Comparison of ENCODE assay signal across 10 cellular contexts in the genomic region with DNA sequence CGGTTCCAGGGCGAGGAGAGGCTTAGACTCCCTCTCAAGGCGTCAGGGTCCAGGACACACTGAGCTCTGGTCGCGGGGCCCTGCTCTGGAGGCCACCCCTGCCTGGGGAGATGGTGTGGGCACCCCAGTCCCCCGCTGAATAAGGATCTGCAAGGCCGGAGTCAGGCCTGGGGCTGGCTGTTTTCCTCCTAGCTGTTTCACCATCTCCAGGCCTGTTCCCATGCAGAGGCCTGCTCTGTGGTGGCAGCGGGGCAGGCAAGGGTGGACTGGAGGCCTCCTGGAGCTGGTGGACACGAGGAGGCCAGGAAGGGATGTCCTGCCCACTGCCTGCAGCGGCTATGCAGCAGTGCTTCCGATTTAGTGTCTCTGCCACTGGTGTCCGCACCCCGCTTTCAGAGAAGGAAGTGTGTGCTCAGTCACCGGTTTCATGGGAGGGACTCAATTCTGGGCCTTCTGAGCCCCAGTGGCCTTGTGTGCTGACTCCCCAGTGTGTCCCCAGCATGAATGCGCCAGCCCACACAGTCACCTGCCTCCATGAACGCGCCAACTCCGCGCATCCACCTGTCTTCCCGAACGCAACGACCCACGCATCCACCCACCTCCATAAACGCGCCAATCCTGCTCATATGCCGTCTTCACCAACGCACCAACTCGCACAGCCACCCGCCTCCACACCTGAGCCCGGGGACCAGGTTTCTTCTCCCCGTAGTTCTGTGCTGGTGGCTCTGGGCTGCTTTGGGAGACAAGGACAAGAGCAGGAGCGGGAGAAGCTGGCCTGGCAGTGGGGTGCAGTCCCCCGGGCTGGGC. TPM values are rescaled to one million over a fixed set of nuclear protein-coding genes. Genes with fewer than 3 reads are reported as not detected.
DNase-seq lines count a peak whose midpoint lies in the region; ATAC-seq and TF ChIP-seq lines count a peak whose summit lies in the region.
"Had no signal": no experiment of that assay in that cellular context is flagged by ENCODE, and none has a peak within 500 bp of the region (broad histone marks: within the 10 kb centered on the region; RNA-seq: fewer than 3 reads in every experiment).

No MANE protein-coding gene starts in this region.

- in situ Hi-C loops in HAP-1 (cut with MboI; ENCODE audit: low sequenced_read_pairs): no loop called here

- H3K27me3 ChIP-seq in H9 (ENCODE audit: insufficient read depth, low read length): no peaks in the 10 kb centered on the region
- H3K27me3 ChIP-seq in ascending aorta: no peaks in the 10 kb centered on the region
- no peaks in the 10 kb centered on the region for H3K27me3 ChIP-seq in HAP-1 (ENCODE audit: low read depth)

- peak overlapping the region; percentile 91 for H3K27ac ChIP-seq in 22Rv1
- no peak overlapping the region for H3K27ac ChIP-seq in H9 (ENCODE audit: insufficient read length, low read depth, low read length)
- peak overlapping the region; percentile 78 to 91 for H3K27ac ChIP-seq in ascending aorta

- DNase-seq in H9 (no peak), ascending aorta (ENCODE audit: low spot score in 2 of 2) (no peak), SKM-1 treated with dmso at 0.1 percent for 144 hours (lab: John Stamatoyannopoulos, UW; ENCODE audit: unreplicated experiment) (no peak), HAP-1 (ENCODE audit: low spot score in 2 of 2) (no peak)
- no peak for DNase-seq in natural killer cell treated with Interleukin-12 subunit alpha and Interleukin-12 subunit beta and Interleukin-15 and Interleukin-18, amount 100 ng/mL, for 72 hours (ENCODE audit: low spot score)
- DNase-seq: DMS53, NCI-H226 had no signal

- H3K14ac ChIP-seq in H9 (ENCODE audit: insufficient read depth, low read length): no peak overlapping the region

- no peaks in the 10 kb centered on the region for H3K79me2 ChIP-seq in H9 (ENCODE audit: insufficient read depth, low read length)

- H2AFZ ChIP-seq in H9 (ENCODE audit: low read length): no peak overlapping the region

- no peak overlapping the region for H3K9ac ChIP-seq in H9 (ENCODE audit: extremely low read depth, insufficient read length, low read length)

- H2BK20ac ChIP-seq in H9 (ENCODE audit: low read depth, low read length, poor library complexity, severe bottlenecking): no peak overlapping the region

- no peak overlapping the region for H4K5ac ChIP-seq in H9 (ENCODE audit: insufficient read length, low read depth, low read length)

- no peak overlapping the region for H3K4me3 ChIP-seq in ascending aorta
- no peak overlapping the region for H3K4me3 ChIP-seq in HAP-1

- H3K4me1 ChIP-seq in H9 (ENCODE audit: insufficient read depth, low read length): no peaks in the 10 kb centered on the region
- H3K4me1 ChIP-seq in ascending aorta: peaks cover 0 to 20% of the 10 kb centered on the region in 2 donors
- peaks cover 15% of the 10 kb centered on the region for H3K4me1 ChIP-seq in HAP-1

- H3K56ac ChIP-seq in H9 (ENCODE audit: insufficient read length, low read depth, low read length): no peak overlapping the region

- no peak overlapping the region for H3K23ac ChIP-seq in H9 (ENCODE audit: insufficient read length, low read depth, low read length)

- H3K36me3 ChIP-seq in ascending aorta: peaks cover 0 to 15% of the 10 kb centered on the region in 2 donors
- peaks cover 23% of the 10 kb centered on the region for H3K36me3 ChIP-seq in HAP-1 (replicated peaks)

- no peaks in the 10 kb centered on the region for H3K9me3 Mint-ChIP-seq in H9
- H3K9me3 Mint-ChIP-seq in natural killer cell treated with Interleukin-12 subunit alpha and Interleukin-12 subunit beta and Interleukin-15 and Interleukin-18, amount 100 ng/mL, for 72 hours: peaks cover 2% of the 10 kb centered on the region

- 100% methylated on average over 2 of the region's 33 CpGs for WGBS in H9 (ENCODE audit: extremely low coverage, insufficient read length, low lambda C conversion rate)

- no peak overlapping the region for H2BK120ac ChIP-seq in H9 (ENCODE audit: low read depth, low read length, poor library complexity, severe bottlenecking)

- no peaks in the 10 kb centered on the region for H4K20me1 ChIP-seq in H9 (ENCODE audit: control insufficient read depth, insufficient read depth, insufficient read length)

- H4K91ac ChIP-seq in H9 (ENCODE audit: insufficient read length, low read depth, low read length): no peak overlapping the region

- H3K23me2 ChIP-seq in H9 (ENCODE audit: insufficient read length, low read depth, low read length, poor library complexity, severe bottlenecking): no peaks in the 10 kb centered on the region

- intact Hi-C loops in ascending aorta (cut with DNase I): loop anchor here (2.0 kb wide), 1 partner anchor 37 kb away; no protein-coding TSS in a partner anchor

- peak overlapping the region; percentile 8 to 88 (median 83); a peak in 5 of 7 replicates for H3K27ac Mint-ChIP-seq in H9
- H3K27ac Mint-ChIP-seq in natural killer cell treated with Interleukin-12 subunit alpha and Interleukin-12 subunit beta and Interleukin-15 and Interleukin-18, amount 100 ng/mL, for 72 hours: no peak overlapping the region

- H3K27me3 Mint-ChIP-seq in H9 (ENCODE audit: low read depth): peaks cover 2% of the 10 kb centered on the region; the same call in 1 of the 2 replicates
- H3K27me3 Mint-ChIP-seq in natural killer cell treated with Interleukin-12 subunit alpha and Interleukin-12 subunit beta and Interleukin-15 and Interleukin-18, amount 100 ng/mL, for 72 hours: no peaks in the 10 kb centered on the region

- H3K9me3 ChIP-seq in H9 (ENCODE audit: control insufficient read depth, low read depth, low read length) (no peaks in the 10 kb centered on the region), ascending aorta (no peaks in the 10 kb centered on the region), HAP-1 (no peaks in the 10 kb centered on the region)

- no peak overlapping the region for H3K18ac ChIP-seq in H9 (ENCODE audit: insufficient read length, low read depth, low read length)

- no peak overlapping the region for H2BK12ac ChIP-seq in H9 (ENCODE audit: insufficient read length, low read depth, low read length)

- H2AK5ac ChIP-seq in H9 (ENCODE audit: insufficient read length, low read length): no peak overlapping the region

- no peak overlapping the region for H3K4ac ChIP-seq in H9 (ENCODE audit: low read depth, low read length)

- no peaks in the 10 kb centered on the region for H3K79me1 ChIP-seq in H9 (ENCODE audit: insufficient read depth, low read depth, low read length, poor library complexity, severe bottlenecking)

- no peak overlapping the region for H2BK15ac ChIP-seq in H9 (ENCODE audit: low read depth, low read length)

- peak overlapping the region in 1 of 2 experiments; percentile 67; a peak in 2 of 5 replicates for H3K4me3 Mint-ChIP-seq in H9
- peak overlapping the region; percentile 39 for H3K4me3 Mint-ChIP-seq in natural killer cell treated with Interleukin-12 subunit alpha and Interleukin-12 subunit beta and Interleukin-15 and Interleukin-18, amount 100 ng/mL, for 72 hours

- no peak overlapping the region for H3K4me2 ChIP-seq in H9 (ENCODE audit: insufficient read depth, insufficient read length, low read length)

- peaks cover 13 to 23% of the 10 kb centered on the region in 2 experiments for H3K4me1 Mint-ChIP-seq in H9
- H3K4me1 Mint-ChIP-seq in natural killer cell treated with Interleukin-12 subunit alpha and Interleukin-12 subunit beta and Interleukin-15 and Interleukin-18, amount 100 ng/mL, for 72 hours (ENCODE audit: low read depth in 2 of 2): peaks cover 10 to 31% of the 10 kb centered on the region in 2 donors

- H3K36me3 Mint-ChIP-seq in H9 (ENCODE audit: insufficient read depth in 1 of 3, low read depth in 3 of 3): peaks cover 1 to 15% (median 3%) of the 10 kb centered on the region in 3 experiments; a peak in 6 of 7 replicates
- no peaks in the 10 kb centered on the region for H3K36me3 Mint-ChIP-seq in natural killer cell treated with Interleukin-12 subunit alpha and Interleukin-12 subunit beta and Interleukin-15 and Interleukin-18, amount 100 ng/mL, for 72 hours

- no peak for ATAC-seq in natural killer cell treated with Interleukin-12 subunit alpha and Interleukin-12 subunit beta and Interleukin-15 and Interleukin-18, amount 100 ng/mL, for 72 hours
- ATAC-seq in activated CD4-positive, CD25-positive, alpha-beta regulatory T cell treated with anti-CD3 and anti-CD28 coated beads, Interleukin-2, amount 50 U/mL, for 24 hours: no peak
- no peak for ATAC-seq in HG02759 (IDR thresholded peaks at IDR 0.05; ENCODE audit: unreplicated experiment)

- TF ChIP-seq CTCF in 22Rv1 (IDR thresholded peaks at IDR 0.05): no peak
- TF ChIP-seq CTCF in H9 (conservative IDR thresholded peaks at IDR 0.05): no peak
- TF ChIP-seq CTCF in ascending aorta (IDR thresholded peaks at IDR 0.05): no peak

- no peak overlapping the region for H4K8ac ChIP-seq in H9 (replicated peaks; ENCODE audit: insufficient read length, low read depth, low read length)

- no peak overlapping the region for H2BK5ac ChIP-seq in H9 (ENCODE audit: insufficient read length, low read length)

- no peak overlapping the region for H3T11ph ChIP-seq in H9 (ENCODE audit: low read length)

RNA-seq across cellular contexts. Expression of a gene that starts 14.5 kb away (rescaled TPM):
- total RNA-seq in H9 (2021): 1.4 and 1.6 TPM in 2 replicates
- total RNA-seq in ascending aorta: 224 TPM
- total RNA-seq in natural killer cell treated with Interleukin-12 subunit alpha and Interleukin-12 subunit beta and Interleukin-15 and Interleukin-18, amount 100 ng/mL, for 72 hours: 1 to 10 TPM in 1 of 2 donors, under 1 TPM in 1; 0.89 to 8.1 TPM

RNA-seq across cellular contexts. Expression of a gene that starts 46.9 kb away (rescaled TPM):
- total RNA-seq in H9 (2021) (not detected in 2 replicates), ascending aorta (not detected)
- not detected for total RNA-seq in natural killer cell treated with Interleukin-12 subunit alpha and Interleukin-12 subunit beta and Interleukin-15 and Interleukin-18, amount 100 ng/mL, for 72 hours

RNA-seq across cellular contexts. Expression of a gene that starts 54.5 kb away (rescaled TPM):
- total RNA-seq in H9 (2021): 10.2 and 12.3 TPM in 2 replicates
- total RNA-seq in ascending aorta: 2.1 TPM
- 10 to 100 TPM; 17.2 to 19.9 TPM for total RNA-seq in natural killer cell treated with Interleukin-12 subunit alpha and Interleukin-12 subunit beta and Interleukin-15 and Interleukin-18, amount 100 ng/mL, for 72 hours

RNA-seq across cellular contexts. Expression of a gene that starts 58.1 kb away (rescaled TPM):
- 0.22 TPM in 1 of 2 replicates, not detected in the other for total RNA-seq in H9 (2021)
- total RNA-seq in ascending aorta: 11.3 TPM
- total RNA-seq in natural killer cell treated with Interleukin-12 subunit alpha and Interleukin-12 subunit beta and Interleukin-15 and Interleukin-18, amount 100 ng/mL, for 72 hours: not detected

Comparison
In these comparisons a context has a peak if more than half of its experiments do, and no peak if none do; other contexts are left out.
1. H3K27ac Mint-ChIP-seq: peak in H9 (3 of 3); none in natural killer cell treated with Interleukin-12 subunit alpha and Interleukin-12 subunit beta and Interleukin-15 and Interleukin-18, amount 100 ng/mL, for 72 hours (0 of 2).
2. RNA of a gene that starts 14.5 kb away (total RNA-seq): 224 TPM in ascending aorta (single experiment); 0.89 to 8.1 TPM in natural killer cell treated with Interleukin-12 subunit alpha and Interleukin-12 subunit beta and Interleukin-15 and Interleukin-18, amount 100 ng/mL, for 72 hours and 1.4 to 1.6 TPM in H9; every median in the first group is over 10 times any median in the second.